13 cellular contexts compared by ENCODE assay signal in genomic region chr17:18967806-18968744, GRCh38. TPM values are rescaled to one million over a fixed set of nuclear protein-coding genes. Genes with fewer than 3 reads are reported as not detected.
DNase-seq lines count a peak whose midpoint lies in the region; ATAC-seq, FAIRE-seq and TF ChIP-seq lines count a peak whose summit lies in the region.
"Had no signal": no experiment of that assay in that cellular context is flagged by ENCODE, and none has a peak within 500 bp of the region (broad histone marks: within the 10 kb centered on the region; RNA-seq: fewer than 3 reads in every experiment).

No MANE protein-coding gene starts in this region.

- CTCF ChIA-PET in A673 (lab: Charles Lee): no interaction called here
- CTCF ChIA-PET in HepG2 (lab: Yijun Ruan, JAX; ENCODE audit: low intra/inter-chr PET ratio, low total read pairs): no interaction called here

- no peak for TF ChIP-seq CTCF in A673 (conservative IDR thresholded peaks at IDR 0.05; ENCODE audit: low read depth, low read length)
- no peak for TF ChIP-seq CTCF in GM23338 (conservative IDR thresholded peaks at IDR 0.05; ENCODE audit: low read depth in 2 of 2)
- TF ChIP-seq CTCF in VCaP (conservative IDR thresholded peaks at IDR 0.05): no peak
- no peak for TF ChIP-seq CTCF in HepG2 (CRISPR knock-in tag; IDR thresholded peaks at IDR 0.05)

- no peak for TF ChIP-seq POLR2A in HepG2 (IDR thresholded peaks at IDR 0.05; ENCODE audit: insufficient read depth in 1 of 2, low read depth in 2 of 2, low read length in 2 of 2)

- H3K9ac ChIP-seq in HepG2 (ENCODE audit: insufficient read depth, low read depth, low read length): no peak overlapping the region; the same call in 1 of the 2 replicates

- POLR2A ChIA-PET in A673 (lab: Charles Lee; ENCODE audit: low non-redundant PET) (no interaction called here), HepG2 (lab: Yijun Ruan, JAX) (interaction anchor here (0.8 to 1.3 kb wide), 2 partner anchors 10 to 36 kb away, joined by 4 to 5 read pairs; no protein-coding TSS in a partner anchor)

- peaks cover 29% of the 10 kb centered on the region for H3K4me1 Mint-ChIP-seq in GM23338
- peaks cover 16% of the 10 kb centered on the region for H3K4me1 Mint-ChIP-seq in stimulated activated naive CD8-positive, alpha-beta T cell treated with anti-CD3 and anti-CD28 coated beads, Interleukin-15, amount 100 ng/mL, for 72 hours

- H3K4me2 ChIP-seq in GM23338 (peak overlapping the region; percentile 51; the same call in 1 of the 2 replicates), HepG2 (ENCODE audit: low read depth, low read length) (no peak overlapping the region)

- H4K20me1 ChIP-seq in GM23338 (replicated peaks; ENCODE audit: insufficient read depth) (no peaks in the 10 kb centered on the region), HepG2 (ENCODE audit: insufficient read depth, low read length) (no peaks in the 10 kb centered on the region)

- H3K27ac Mint-ChIP-seq in GM23338: peak overlapping the region; percentile 83; the same call in 1 of the 2 replicates
- peak overlapping the region in 1 of 2 donors; percentile 6 for H3K27ac Mint-ChIP-seq in stimulated activated naive CD8-positive, alpha-beta T cell treated with anti-CD3 and anti-CD28 coated beads, Interleukin-15, amount 100 ng/mL, for 72 hours
- H3K27ac Mint-ChIP-seq: effector memory CD8-positive, alpha-beta T cell had no signal

- WGBS in HepG2 (ENCODE audit: low lambda C conversion rate): 30% methylated on average over 4 of the region's 10 CpGs

- H3K36me3 ChIP-seq in A673 (ENCODE audit: insufficient read depth, low read length, poor library complexity, severe bottlenecking) (no peaks in the 10 kb centered on the region), GM23338 (ENCODE audit: insufficient read depth) (no peaks in the 10 kb centered on the region; the same call in 1 of the 2 replicates), HepG2 (replicated peaks in 1 of 2; ENCODE audit: control insufficient read depth in 1 of 2, insufficient read depth in 2 of 2, low read length in 2 of 2) (peaks cover 13 to 30% of the 10 kb centered on the region in 2 experiments), HAP-1 (replicated peaks) (no peaks in the 10 kb centered on the region; the same call in 1 of the 2 replicates)

- no peak for FAIRE-seq in HepG2 (lab: Jason Lieb, UNC)

- peak overlapping the region; percentile 30 for H3K27ac ChIP-seq in A673 (ENCODE audit: low read depth, low read length, poor library complexity, severe bottlenecking)
- H3K27ac ChIP-seq in GM23338 (ENCODE audit: low read depth): peak overlapping the region; percentile 66; the same call in 1 of the 2 replicates
- 0 out of 2 replicates have a peak overlapping the region, but pooled peaks have one; percentile 13 for H3K27ac ChIP-seq in VCaP
- no peak overlapping the region for H3K27ac ChIP-seq in HepG2 (ENCODE audit: extremely low read length, insufficient read depth, low read length)

- no peak for TF ChIP-seq EP300 in HepG2 (IDR thresholded peaks at IDR 0.05; ENCODE audit: low read depth in 2 of 2, low read length in 2 of 2)
- no peak for TF ChIP-seq EP300 in HepG2 (CRISPR knock-in tag; IDR thresholded peaks at IDR 0.05; ENCODE audit: borderline replicate concordance)

- intact Hi-C loops in A673 (cut with micrococcal nuclease; ENCODE audit: unreplicated experiment): no loop called here
- intact Hi-C loops in HepG2 (cut with micrococcal nuclease; ENCODE audit: unreplicated experiment): no loop called here

- in situ Hi-C loops in HepG2 (cut with HindIII; ENCODE audit: extremely low pct_ligation_motif_present, low pct_unique_long_range_greater_than_20kb): loop anchor here (5.0 kb wide), 1 partner anchor 34 kb away; the partner anchor contains the start of gene FAM83G
- in situ Hi-C loops in HAP-1 (cut with MboI; ENCODE audit: low sequenced_read_pairs): no loop called here

- H3K9me3 Mint-ChIP-seq in GM23338: no peaks in the 10 kb centered on the region
- no peaks in the 10 kb centered on the region for H3K9me3 Mint-ChIP-seq in stimulated activated naive CD8-positive, alpha-beta T cell treated with anti-CD3 and anti-CD28 coated beads, Interleukin-15, amount 100 ng/mL, for 72 hours
- H3K9me3 Mint-ChIP-seq: CD8-positive, alpha-beta T cell; effector memory CD8-positive, alpha-beta T cell had no signal

- BruUV-seq in A673 (replicated peaks; lab: Mats Ljungman, UMichigan) (no TSS peak), HepG2 (replicated peaks; lab: Mats Ljungman, UMichigan) (no TSS peak)

- peak; percentile 8 for ATAC-seq in GM23338
- ATAC-seq in HepG2: peak; percentile 18
- no peak for ATAC-seq in HG03520 (IDR thresholded peaks at IDR 0.05; ENCODE audit: unreplicated experiment)
- no peak for ATAC-seq in stimulated activated naive CD8-positive, alpha-beta T cell treated with anti-CD3 and anti-CD28 coated beads, Interleukin-15, amount 100 ng/mL, for 72 hours
- ATAC-seq: CD8-positive, alpha-beta T cell; effector memory CD8-positive, alpha-beta T cell had no signal

- H3K79me2 ChIP-seq in GM23338 (replicated peaks; ENCODE audit: insufficient read depth) (no peaks in the 10 kb centered on the region), HepG2 (ENCODE audit: insufficient read depth, low read length) (no peaks in the 10 kb centered on the region)

- no peaks in the 10 kb centered on the region for H3K9me2 ChIP-seq in GM23338 (ENCODE audit: insufficient read depth)

- no peaks in the 10 kb centered on the region for H3K9me3 ChIP-seq in A673 (ENCODE audit: low read depth, low read length, poor library complexity, severe bottlenecking)
- no peaks in the 10 kb centered on the region for H3K9me3 ChIP-seq in HepG2 (ENCODE audit: low read length)
- H3K9me3 ChIP-seq in HAP-1: no peaks in the 10 kb centered on the region

- TF ChIP-seq RAD21 in HepG2 (CRISPR knock-in tag; IDR thresholded peaks at IDR 0.05): no peak

- H3K4me3 ChIP-seq in A673 (ENCODE audit: low read depth, low read length, poor library complexity, severe bottlenecking) (no peak overlapping the region), GM23338 (no peak overlapping the region), HepG2 (replicated peaks in 1 of 3; ENCODE audit: insufficient read depth in 1 of 3, low read depth in 2 of 3, low read length in 3 of 3) (no peak overlapping the region; a peak in 1 of 6 replicates), HAP-1 (no peak overlapping the region)

- peaks cover 23% of the 10 kb centered on the region for H3K27me3 Mint-ChIP-seq in GM23338 (ENCODE audit: insufficient read depth, low read depth, poor library complexity)
- no peaks in the 10 kb centered on the region for H3K27me3 Mint-ChIP-seq in stimulated activated naive CD8-positive, alpha-beta T cell treated with anti-CD3 and anti-CD28 coated beads, Interleukin-15, amount 100 ng/mL, for 72 hours
- H3K27me3 Mint-ChIP-seq: effector memory CD8-positive, alpha-beta T cell had no signal

- no peak for DNase-seq in A673 (ENCODE audit: low spot score)
- DNase-seq in GM23338 (ENCODE audit: low spot score): no peak
- DNase-seq in HepG2 (ENCODE audit: low spot score): no peak
- no peak for DNase-seq in HAP-1 (ENCODE audit: low spot score in 2 of 2)
- DNase-seq in NK-92 treated with Interleukin-12 subunit alpha and Interleukin-12 subunit beta, amount 100 ng/mL, for 24 hours (lab: John Stamatoyannopoulos, UW): no peak
- DNase-seq in stimulated activated naive CD8-positive, alpha-beta T cell treated with anti-CD3 and anti-CD28 coated beads, Interleukin-15, amount 100 ng/mL, for 72 hours: no peak
- DNase-seq: amniotic stem cell; CD8-positive, alpha-beta T cell; effector memory CD8-positive, alpha-beta T cell; OCI-M1 had no signal

- H3K27me3 ChIP-seq in A673 (replicated peaks; ENCODE audit: insufficient read depth, low read depth, low read length, poor library complexity): no peaks in the 10 kb centered on the region
- H3K27me3 ChIP-seq in GM23338 (ENCODE audit: insufficient read depth): no peaks in the 10 kb centered on the region
- H3K27me3 ChIP-seq in HepG2 (ENCODE audit: control insufficient read depth in 1 of 2, insufficient read depth in 2 of 2, low read length in 2 of 2): 0 out of 5 replicates have a peak, but pooled peaks cover 0 to 5% of the 10 kb centered on the region in 2 experiments
- no peaks in the 10 kb centered on the region for H3K27me3 ChIP-seq in HAP-1 (ENCODE audit: low read depth)

- peaks cover 18% of the 10 kb centered on the region for H3K36me3 Mint-ChIP-seq in GM23338 (ENCODE audit: low read depth)

- no peak overlapping the region; the same call in 2 of the 3 replicates for H3K4me3 Mint-ChIP-seq in GM23338
- H3K4me3 Mint-ChIP-seq in stimulated activated naive CD8-positive, alpha-beta T cell treated with anti-CD3 and anti-CD28 coated beads, Interleukin-15, amount 100 ng/mL, for 72 hours: no peak overlapping the region
- H3K4me3 Mint-ChIP-seq: CD8-positive, alpha-beta T cell; effector memory CD8-positive, alpha-beta T cell had no signal

- H3K4me1 ChIP-seq in A673 (ENCODE audit: insufficient read depth, low read length, poor library complexity, severe bottlenecking) (peaks cover 6% of the 10 kb centered on the region), GM23338 (ENCODE audit: insufficient read depth) (peaks cover 4% of the 10 kb centered on the region; the same call in 1 of the 2 replicates), HepG2 (ENCODE audit: insufficient read depth, low read length) (peaks cover 50% of the 10 kb centered on the region), HAP-1 (no peaks in the 10 kb centered on the region)

- no peaks in the 10 kb centered on the region for H3F3A ChIP-seq in GM23338 (replicated peaks; ENCODE audit: low read depth)

- H2AFZ ChIP-seq in GM23338 (no peak overlapping the region), HepG2 (ENCODE audit: low read length) (no peak overlapping the region)

RNA-seq across cellular contexts. Expression of gene SLC5A10, which starts 16.1 kb away (rescaled TPM):
- not detected in 2 replicates for total RNA-seq in A673 (2021)
- 0.10 TPM in 1 of 2 replicates, not detected in the other for total RNA-seq in GM23338 (2014; rRNA removed; shearing (Covaris generic))
- polyA plus RNA-seq in GM23338 (2016; fragmentation: Nextera tagmentation; extraction: Ambion mirVana): not detected in 2 replicates
- total RNA-seq in HepG2 (2016; rRNA removed; fragmentation: Illumina TruSeq; extraction: Trizol): not detected in 2 replicates
- total RNA-seq in HepG2 (2016; cell fraction: cytosol; rRNA removed; fragmentation: Illumina TruSeq; extraction: Trizol; ENCODE audit: low read depth): not detected in 2 replicates
- 0.04 TPM in 1 of 2 replicates, not detected in the other for total RNA-seq in HepG2 (2016; cell fraction: insoluble cytoplasmic fraction; rRNA removed; fragmentation: Illumina TruSeq; extraction: Trizol)
- total RNA-seq in HepG2 (2016; cell fraction: membrane; rRNA removed; fragmentation: Illumina TruSeq; extraction: Trizol): not detected in 2 replicates
- not detected in 2 replicates for total RNA-seq in HepG2 (2016; cell fraction: nucleus; rRNA removed; fragmentation: Illumina TruSeq; extraction: Trizol)
- 0.05 and 0.07 TPM in 2 replicates for polyA plus RNA-seq in HepG2 (2011; rRNA removed)
- 0.03 TPM in 2 replicates for polyA plus RNA-seq in HepG2 (2011; cell fraction: cytosol; rRNA removed)
- polyA plus RNA-seq in HepG2 (2011; cell fraction: nucleus; rRNA removed): 0.23 and 0.38 TPM in 2 replicates
- 0.08 and 0.11 TPM in 2 replicates for polyA plus RNA-seq in HepG2 (2012)
- polyA plus RNA-seq in HepG2 (2016; cell fraction: cytosol; fragmentation: Illumina TruSeq; extraction: Trizol; ENCODE audit: low read depth): not detected in 2 replicates
- polyA plus RNA-seq in HepG2 (2016; cell fraction: insoluble cytoplasmic fraction; fragmentation: Illumina TruSeq; extraction: Trizol; ENCODE audit: low read depth): not detected in 2 replicates
- not detected in 2 replicates for polyA plus RNA-seq in HepG2 (2016; cell fraction: membrane; fragmentation: Illumina TruSeq; extraction: Trizol; ENCODE audit: low read depth)
- polyA plus RNA-seq in HepG2 (2016; cell fraction: nucleus; fragmentation: Illumina TruSeq; extraction: Trizol; ENCODE audit: insufficient read depth, low read depth): not detected in 2 replicates
- 0.09 and 0.24 TPM in 2 replicates for polyA minus RNA-seq in HepG2 (2011; rRNA and poly(A)+ RNA removed; ENCODE audit: low replicate concordance)
- polyA minus RNA-seq in HepG2 (2011; cell fraction: cytosol; rRNA and poly(A)+ RNA removed): not detected in 2 replicates
- polyA minus RNA-seq in HepG2 (2011; cell fraction: nucleus; rRNA and poly(A)+ RNA removed): 0.25 and 0.39 TPM in 2 replicates
- total RNA-seq: CD8-positive, alpha-beta T cell; skeletal muscle tissue had no signal

RNA-seq across cellular contexts. Expression of gene FAM83G, which starts 36.5 kb away (rescaled TPM):
- total RNA-seq in A673 (2021) (9.6 and 12.4 TPM in 2 replicates), HepG2 (2016; rRNA removed; fragmentation: Illumina TruSeq; extraction: Trizol) (14.0 and 18.6 TPM in 2 replicates)
- total RNA-seq in GM23338 (2014; rRNA removed; shearing (Covaris generic)): 44.5 and 46.6 TPM in 2 replicates
- polyA plus RNA-seq in GM23338 (2016; fragmentation: Nextera tagmentation; extraction: Ambion mirVana) (7.6 and 8.5 TPM in 2 replicates), HepG2 (2011; rRNA removed) (13.7 and 21.2 TPM in 2 replicates)
- total RNA-seq in HepG2 (2016; cell fraction: cytosol; rRNA removed; fragmentation: Illumina TruSeq; extraction: Trizol; ENCODE audit: low read depth): 3.1 and 3.2 TPM in 2 replicates
- 11.3 and 19.1 TPM in 2 replicates for total RNA-seq in HepG2 (2016; cell fraction: insoluble cytoplasmic fraction; rRNA removed; fragmentation: Illumina TruSeq; extraction: Trizol)
- 8.0 and 8.1 TPM in 2 replicates for total RNA-seq in HepG2 (2016; cell fraction: membrane; rRNA removed; fragmentation: Illumina TruSeq; extraction: Trizol)
- total RNA-seq in HepG2 (2016; cell fraction: nucleus; rRNA removed; fragmentation: Illumina TruSeq; extraction: Trizol): 19.9 and 21.9 TPM in 2 replicates
- polyA plus RNA-seq in HepG2 (2011; cell fraction: cytosol; rRNA removed): 9.8 and 12.5 TPM in 2 replicates
- 62.7 and 63.6 TPM in 2 replicates for polyA plus RNA-seq in HepG2 (2011; cell fraction: nucleus; rRNA removed)
- polyA plus RNA-seq in HepG2 (2012): 9.6 and 14.4 TPM in 2 replicates
- polyA plus RNA-seq in HepG2 (2016; cell fraction: cytosol; fragmentation: Illumina TruSeq; extraction: Trizol; ENCODE audit: low read depth): 1.4 and 1.5 TPM in 2 replicates
- 10.4 and 12.3 TPM in 2 replicates for polyA plus RNA-seq in HepG2 (2016; cell fraction: insoluble cytoplasmic fraction; fragmentation: Illumina TruSeq; extraction: Trizol; ENCODE audit: low read depth)
- 4.1 and 4.4 TPM in 2 replicates for polyA plus RNA-seq in HepG2 (2016; cell fraction: membrane; fragmentation: Illumina TruSeq; extraction: Trizol; ENCODE audit: low read depth)
- polyA plus RNA-seq in HepG2 (2016; cell fraction: nucleus; fragmentation: Illumina TruSeq; extraction: Trizol; ENCODE audit: insufficient read depth, low read depth): 43.0 and 45.0 TPM in 2 replicates
- 18.2 and 34.3 TPM in 2 replicates for polyA minus RNA-seq in HepG2 (2011; rRNA and poly(A)+ RNA removed; ENCODE audit: low replicate concordance)
- 14.7 and 14.9 TPM in 2 replicates for polyA minus RNA-seq in HepG2 (2011; cell fraction: cytosol; rRNA and poly(A)+ RNA removed)
- 24.2 and 25.2 TPM in 2 replicates for polyA minus RNA-seq in HepG2 (2011; cell fraction: nucleus; rRNA and poly(A)+ RNA removed)

Comparison
In these comparisons a context has a peak if more than half of its experiments do, and no peak if none do; other contexts are left out.
1. ATAC-seq: peak in GM23338 (single experiment) and HepG2 (single experiment); none in HG03520 (single experiment) and stimulated activated naive CD8-positive, alpha-beta T cell treated with anti-CD3 and anti-CD28 coated beads, Interleukin-15, amount 100 ng/mL, for 72 hours (single experiment).